In genomic region chr19:18204394-18205179, GRCh38 we compare ENCODE assay signal across 8 cellular contexts. TPM values are rescaled to one million over a fixed set of nuclear protein-coding genes. Genes with fewer than 3 reads are reported as not detected.
A peak's percentile ranks its signal among the peaks of the same experiment; 100 is the strongest.
DNase-seq lines count a peak whose midpoint lies in the region; ATAC-seq and TF ChIP-seq lines count a peak whose summit lies in the region.

No MANE protein-coding gene starts in this region.

- H3K4me1 ChIP-seq in SJSA1 (replicated peaks): peaks cover 23% of the 10 kb centered on the region

- H3K36me3 Mint-ChIP-seq in MCF 10A (ENCODE audit: insufficient read depth, unreplicated experiment): peaks cover 14% of the 10 kb centered on the region
- H3K36me3 Mint-ChIP-seq in stimulated activated naive CD8-positive, alpha-beta T cell treated with anti-CD3 and anti-CD28 coated beads, Interleukin-15, Interleukin-2, amounts not matched to agents 100 ng/mL and 50 ng/mL, for 24 hours (ENCODE audit: low read depth): no peaks in the 10 kb centered on the region

- H3K27me3 ChIP-seq in AG04450 (ENCODE audit: control insufficient read depth, insufficient read depth, low read length) (no peaks in the 10 kb centered on the region), SJSA1 (replicated peaks) (no peaks in the 10 kb centered on the region)

- no TSS peak for BruUV-seq in MCF 10A (replicated peaks; lab: Mats Ljungman, UMichigan)

- H3K4me1 Mint-ChIP-seq in MCF 10A (ENCODE audit: insufficient read depth, unreplicated experiment): peaks cover 5% of the 10 kb centered on the region
- H3K4me1 Mint-ChIP-seq in stimulated activated naive CD8-positive, alpha-beta T cell treated with anti-CD3 and anti-CD28 coated beads, Interleukin-15, Interleukin-2, amounts not matched to agents 100 ng/mL and 50 ng/mL, for 24 hours (ENCODE audit: low read depth): peaks cover 30% of the 10 kb centered on the region

- intact Hi-C loops in MCF 10A (cut with micrococcal nuclease): loop anchor here (1.0 kb wide), 2 partner anchors 48 to 124 kb away; no protein-coding TSS in a partner anchor

- H3K27ac ChIP-seq in AG04450 (ENCODE audit: low read depth, low read length) (peak overlapping the region; percentile 100), SJSA1 (peak overlapping the region; percentile 65)

- ATAC-seq in GM18517 (IDR thresholded peaks at IDR 0.05; ENCODE audit: unreplicated experiment): peak; percentile 10
- ATAC-seq in HG03103 (IDR thresholded peaks at IDR 0.05; ENCODE audit: low read depth, unreplicated experiment): peak; percentile 4

- H3K36me3 ChIP-seq in SJSA1: no peaks in the 10 kb centered on the region

- H3K27me3 Mint-ChIP-seq in MCF 10A (ENCODE audit: insufficient read depth, unreplicated experiment): no peaks in the 10 kb centered on the region
- no peaks in the 10 kb centered on the region for H3K27me3 Mint-ChIP-seq in stimulated activated naive CD8-positive, alpha-beta T cell treated with anti-CD3 and anti-CD28 coated beads, Interleukin-15, Interleukin-2, amounts not matched to agents 100 ng/mL and 50 ng/mL, for 24 hours

- H3K4me3 ChIP-seq in AG04450 (ENCODE audit: low read depth, low read length) (peak overlapping the region; percentile 71), SJSA1 (peak overlapping the region; percentile 41)

- DNase-seq in AG04450 (ENCODE audit: low read depth, low spot score): no peak
- DNase-seq in SJSA1 (ENCODE audit: low read depth in 1 of 2, low spot score in 2 of 2): no peak
- DNase-seq in MCF 10A (ENCODE audit: unreplicated experiment): no peak
- DNase-seq in left kidney (ENCODE audit: low read depth, low spot score): peak; percentile 93
- no peak for DNase-seq in dedifferentiated amniotic fluid mesenchymal stem cell (ENCODE audit: extremely low spot score)

- POLR2A ChIA-PET in AG04450 (lab: Yijun Ruan, JAX) (interaction anchor here (1.1 to 3.6 kb wide), 7 partner anchors 11 to 118 kb away, joined by 3 to 30 read pairs (median 5); partner anchors contain the start of genes JUND, LSM4, MPV17L2 and PIK3R2), MCF 10A (lab: Yijun Ruan, JAX) (interaction anchor here (0.6 to 5.6 kb wide), 29 partner anchors 12 to 970 kb away, joined by 3 to 147 read pairs (median 4); partner anchors contain the start of genes IFI30, JUND, MPV17L2 and PGPEP1)

- H3K4me3 Mint-ChIP-seq in MCF 10A (ENCODE audit: unreplicated experiment): peak overlapping the region; percentile 95
- H3K4me3 Mint-ChIP-seq in stimulated activated naive CD8-positive, alpha-beta T cell treated with anti-CD3 and anti-CD28 coated beads, Interleukin-15, Interleukin-2, amounts not matched to agents 100 ng/mL and 50 ng/mL, for 24 hours: peak overlapping the region; percentile 86

- H3K9me3 Mint-ChIP-seq in MCF 10A (ENCODE audit: unreplicated experiment): no peaks in the 10 kb centered on the region
- H3K9me3 Mint-ChIP-seq in stimulated activated naive CD8-positive, alpha-beta T cell treated with anti-CD3 and anti-CD28 coated beads, Interleukin-15, Interleukin-2, amounts not matched to agents 100 ng/mL and 50 ng/mL, for 24 hours: no peaks in the 10 kb centered on the region

- CTCF ChIA-PET in AG04450 (lab: Charles Lee): interaction anchor here (0.6 to 7.1 kb wide), 6 partner anchors 11 to 1307 kb away, joined by 3 to 56 read pairs (median 6); no protein-coding TSS in a partner anchor
- CTCF ChIA-PET in MCF 10A (lab: Yijun Ruan, JAX): interaction anchor here (0.5 to 2.7 kb wide), 6 partner anchors 14 to 124 kb away, joined by 3 to 18 read pairs (median 6); no protein-coding TSS in a partner anchor

- TF ChIP-seq CTCF in AG04450 (IDR thresholded peaks at IDR 0.05; ENCODE audit: low read depth, low read length) (no peak), MCF 10A (IDR thresholded peaks at IDR 0.05; ENCODE audit: unreplicated experiment) (no peak)

- peak overlapping the region; percentile 95 for H3K27ac Mint-ChIP-seq in MCF 10A (ENCODE audit: low read depth, unreplicated experiment)
- peak overlapping the region; percentile 83 for H3K27ac Mint-ChIP-seq in stimulated activated naive CD8-positive, alpha-beta T cell treated with anti-CD3 and anti-CD28 coated beads, Interleukin-15, Interleukin-2, amounts not matched to agents 100 ng/mL and 50 ng/mL, for 24 hours

- no peaks in the 10 kb centered on the region; the same call in 1 of the 2 replicates for H3K9me3 ChIP-seq in AG04450 (ENCODE audit: control insufficient read depth, insufficient read depth, low read length)
- no peaks in the 10 kb centered on the region for H3K9me3 ChIP-seq in SJSA1 (replicated peaks)

RNA-seq across cellular contexts. Expression of gene RAB3A, which starts 0.7 kb away (rescaled TPM):
- 2.8 and 6.1 TPM in 2 replicates for polyA plus RNA-seq in AG04450 (2011; rRNA removed)
- polyA minus RNA-seq in AG04450 (2011; rRNA and poly(A)+ RNA removed): 14.0 and 25.7 TPM in 2 replicates
- total RNA-seq in SJSA1 (2014; rRNA removed; shearing (Covaris generic)): 1.2 and 3.4 TPM in 2 replicates
- total RNA-seq in MCF 10A (2022): 0.68 and 0.81 TPM in 2 replicates

RNA-seq across cellular contexts. Expression of gene MPV17L2, which starts 11.6 kb away (rescaled TPM):
- 8.2 and 13.4 TPM in 2 replicates for polyA plus RNA-seq in AG04450 (2011; rRNA removed)
- polyA minus RNA-seq in AG04450 (2011; rRNA and poly(A)+ RNA removed): 7.7 and 12.0 TPM in 2 replicates
- total RNA-seq in SJSA1 (2014; rRNA removed; shearing (Covaris generic)): 42.3 and 52.0 TPM in 2 replicates
- 12.9 and 15.4 TPM in 2 replicates for total RNA-seq in MCF 10A (2022)

RNA-seq across cellular contexts. Expression of gene PDE4C, which starts 21.7 kb away (rescaled TPM):
- 0.12 and 0.46 TPM in 2 replicates for polyA plus RNA-seq in AG04450 (2011; rRNA removed)
- polyA minus RNA-seq in AG04450 (2011; rRNA and poly(A)+ RNA removed): 0.46 and 0.52 TPM in 2 replicates
- not detected in 2 replicates for total RNA-seq in SJSA1 (2014; rRNA removed; shearing (Covaris generic))
- total RNA-seq in MCF 10A (2022): 0.42 and 0.54 TPM in 2 replicates

RNA-seq across cellular contexts. Expression of gene IFI30, which starts 31.0 kb away (rescaled TPM):
- 6.9 and 8.1 TPM in 2 replicates for polyA plus RNA-seq in AG04450 (2011; rRNA removed)
- 1.3 and 1.6 TPM in 2 replicates for polyA minus RNA-seq in AG04450 (2011; rRNA and poly(A)+ RNA removed)
- 2.7 TPM in 1 of 2 replicates, not detected in the other for total RNA-seq in SJSA1 (2014; rRNA removed; shearing (Covaris generic))
- total RNA-seq in MCF 10A (2022): 4.7 and 9.1 TPM in 2 replicates

RNA-seq across cellular contexts. Expression of gene PIK3R2, which starts 51.6 kb away (rescaled TPM):
- polyA plus RNA-seq in AG04450 (2011; rRNA removed): 19.7 and 23.3 TPM in 2 replicates
- 11.5 and 12.1 TPM in 2 replicates for polyA minus RNA-seq in AG04450 (2011; rRNA and poly(A)+ RNA removed)
- total RNA-seq in SJSA1 (2014; rRNA removed; shearing (Covaris generic)): 24.2 and 35.0 TPM in 2 replicates
- total RNA-seq in MCF 10A (2022): 31.0 and 33.8 TPM in 2 replicates
